Comparison of ENCODE assay signal across 11 cellular contexts in genomic region chr7:107996072-107996824, GRCh38. TPM values are rescaled to one million over a fixed set of nuclear protein-coding genes. Genes with fewer than 3 reads are reported as not detected.
DNase-seq lines count a peak whose midpoint lies in the region; ATAC-seq and TF ChIP-seq lines count a peak whose summit lies in the region.
"Had no signal": no experiment of that assay in that cellular context is flagged by ENCODE, and none has a peak within 500 bp of the region (broad histone marks: within the 10 kb centered on the region; RNA-seq: fewer than 3 reads in every experiment).

No MANE protein-coding gene starts in this region.

- TF ChIP-seq EP300 in SK-N-SH (IDR thresholded peaks at IDR 0.05; ENCODE audit: borderline replicate concordance in 1 of 2, low read depth in 1 of 2, low read length in 1 of 2) (0 out of 4 replicates have a peak, but pooled peaks of 1 of the 2 experiments have one; percentile 45), ovary (IDR thresholded peaks at IDR 0.05) (no peak)

- H3K4me1 ChIP-seq in GM23338 (ENCODE audit: insufficient read depth) (peaks cover 30% of the 10 kb centered on the region), SK-N-SH (ENCODE audit: control insufficient read depth in 1 of 2, insufficient read depth in 2 of 2, low read depth in 1 of 2, low read length in 1 of 2) (peaks cover 62 to 73% of the 10 kb centered on the region in 2 experiments), ovary (ENCODE audit: insufficient read depth) (peaks cover 8% of the 10 kb centered on the region)

- H4K20me1 ChIP-seq in GM23338 (replicated peaks; ENCODE audit: insufficient read depth) = no peaks in the 10 kb centered on the region
- H4K20me1 ChIP-seq in SK-N-SH (ENCODE audit: insufficient read depth) = peaks cover 6% of the 10 kb centered on the region; the same call in 1 of the 2 replicates

- H2AFZ ChIP-seq in GM23338 (no peak overlapping the region), SK-N-SH (ENCODE audit: low read depth) (no peak overlapping the region)

- no peak for TF ChIP-seq POLR2A in ovary (IDR thresholded peaks at IDR 0.05)

- peaks cover 29% of the 10 kb centered on the region for H3K4me1 Mint-ChIP-seq in GM23338

- TF ChIP-seq CTCF in GM23338 (conservative IDR thresholded peaks at IDR 0.05; ENCODE audit: low read depth in 2 of 2) (no peak), SK-N-SH (IDR thresholded peaks at IDR 0.05) (no peak), fibroblast of the aortic adventitia (IDR thresholded peaks at IDR 0.05; ENCODE audit: insufficient read depth, low read length) (no peak), ovary (IDR thresholded peaks at IDR 0.05) (no peak)

- H3K9me3 Mint-ChIP-seq in GM23338 = no peaks in the 10 kb centered on the region

- CTCF ChIA-PET in SK-N-SH (lab: Yijun Ruan, JAX) = interaction anchor here (1.3 to 5.5 kb wide), 4 partner anchors 9 to 150 kb away, joined by 5 to 27 read pairs (median 8); no protein-coding TSS in a partner anchor

- H3K36me3 ChIP-seq in GM23338 (ENCODE audit: insufficient read depth) (peaks cover 4% of the 10 kb centered on the region), SK-N-SH (replicated peaks in 1 of 2; ENCODE audit: control insufficient read depth in 1 of 2, insufficient read depth in 2 of 2, low read length in 1 of 2) (peaks cover 70 to 76% of the 10 kb centered on the region in 2 experiments), ovary (no peaks in the 10 kb centered on the region)

- H3K27ac ChIP-seq in GM23338 (ENCODE audit: low read depth) (peak overlapping the region; percentile 65), SK-N-SH (ENCODE audit: low read depth in 2 of 2, low read length in 1 of 2) (peak overlapping the region; percentile 93), ovary (no peak overlapping the region)

- H3K4me3 ChIP-seq in GM23338 = no peak overlapping the region
- peak overlapping the region in 1 of 2 experiments; percentile 1; a peak in 2 of 4 replicates for H3K4me3 ChIP-seq in SK-N-SH (ENCODE audit: low read depth in 2 of 2, low read length in 1 of 2)
- no peak overlapping the region for H3K4me3 ChIP-seq in fibroblast of the aortic adventitia (ENCODE audit: low read depth, low read length)
- H3K4me3 ChIP-seq in ovary = no peak overlapping the region

- peaks cover 4% of the 10 kb centered on the region; the same call in 1 of the 2 replicates for H3F3A ChIP-seq in GM23338 (replicated peaks; ENCODE audit: low read depth)
- peaks cover 69% of the 10 kb centered on the region for H3F3A ChIP-seq in SK-N-SH (replicated peaks; ENCODE audit: insufficient read depth)

- H3K4me3 Mint-ChIP-seq in GM23338 = no peak overlapping the region

- H3K79me2 ChIP-seq in GM23338 (replicated peaks; ENCODE audit: insufficient read depth) (no peaks in the 10 kb centered on the region), SK-N-SH (ENCODE audit: insufficient read depth) (peaks cover 62% of the 10 kb centered on the region)

- intact Hi-C loops in ovary (cut with DNase I) = no loop called here

- peaks cover 9% of the 10 kb centered on the region for H3K27me3 ChIP-seq in GM23338 (ENCODE audit: insufficient read depth)
- H3K27me3 ChIP-seq in SK-N-SH (ENCODE audit: insufficient read depth) = no peaks in the 10 kb centered on the region
- no peaks in the 10 kb centered on the region for H3K27me3 ChIP-seq in ovary

- H3K9me2 ChIP-seq in GM23338 (ENCODE audit: insufficient read depth) (no peaks in the 10 kb centered on the region), SK-N-SH (no peaks in the 10 kb centered on the region)

- DNase-seq in GM23338 (ENCODE audit: low spot score) (no peak), SK-N-SH (peak; percentile 25), fibroblast of the aortic adventitia (ENCODE audit: low read depth) (peak; percentile 82), retina (peak; percentile 25), foreskin melanocyte (no peak), ovary (no peak)
- DNase-seq: activated CD8-positive, alpha-beta memory T cell treated with anti-CD3 and anti-CD28 coated beads, Interleukin-2, amount 50 U/mL, for 48 hours; midbrain; NCI-H1105 treated with DMSO at 0.1 percent for 48 hours had no signal

- 14% methylated on average over 6 of the region's 6 CpGs for WGBS in SK-N-SH (ENCODE audit: low lambda C conversion rate)
- WGBS in ovary, 3 donors = 43 to 52% (median 46%) methylated on average over 6 of the region's 6 CpGs

- H3K9ac ChIP-seq in SK-N-SH = peak overlapping the region; percentile 44; the same call in 1 of the 2 replicates

- no peak overlapping the region for H3K27ac Mint-ChIP-seq in GM23338

- H3K36me3 Mint-ChIP-seq in GM23338 (ENCODE audit: low read depth) = peaks cover 9% of the 10 kb centered on the region; the same call in 2 of the 3 replicates

- peaks cover 9% of the 10 kb centered on the region for H3K27me3 Mint-ChIP-seq in GM23338 (ENCODE audit: insufficient read depth, low read depth, poor library complexity)

- H3K9me3 ChIP-seq in SK-N-SH (no peaks in the 10 kb centered on the region), ovary (no peaks in the 10 kb centered on the region)

- POLR2A ChIA-PET in SK-N-SH (lab: Yijun Ruan, JAX) = no interaction called here

- TF ChIP-seq RAD21 in SK-N-SH (IDR thresholded peaks at IDR 0.05; ENCODE audit: low read length) = no peak

- peak overlapping the region; percentile 28 for H3K4me2 ChIP-seq in GM23338
- H3K4me2 ChIP-seq in SK-N-SH = peak overlapping the region; percentile 72

- ATAC-seq in GM23338 (no peak), GM19452 (IDR thresholded peaks at IDR 0.05; ENCODE audit: unreplicated experiment) (no peak), HG03354 (IDR thresholded peaks at IDR 0.05; ENCODE audit: poor library complexity, severe bottlenecking, unreplicated experiment) (no peak)

TF ChIP-seq in GM23338, 12 proteins besides CTCF, POLR2A, EP300 and RAD21 (continues in another document):
- no peak for TF ChIP-seq STAT1 (IDR thresholded peaks at IDR 0.05; ENCODE audit: unreplicated experiment)

TF ChIP-seq in SK-N-SH, 30 proteins besides CTCF, POLR2A, EP300 and RAD21 (continues in another document):
- peak; percentile 42; the same call in 1 of the 2 replicates for TF ChIP-seq MAX (IDR thresholded peaks at IDR 0.05; ENCODE audit: low read depth)
- TF ChIP-seq TAF1 (IDR thresholded peaks at IDR 0.05; ENCODE audit: borderline replicate concordance, low read depth, low read length) = no peak
- no peak for TF ChIP-seq REST (IDR thresholded peaks at IDR 0.05; ENCODE audit: low read depth, low read length)
- no peak for TF ChIP-seq POLR2AphosphoS5 (IDR thresholded peaks at IDR 0.05; ENCODE audit: low read depth, low read length)
- no peak for TF ChIP-seq EZH2phosphoT487 (IDR thresholded peaks at IDR 0.05; ENCODE audit: borderline replicate concordance, low read depth)
- TF ChIP-seq USF2 (IDR thresholded peaks at IDR 0.05; ENCODE audit: borderline replicate concordance, low read depth, low read length) = no peak
- TF ChIP-seq RFX5 (IDR thresholded peaks at IDR 0.05; ENCODE audit: low read length) = no peak
- peak; percentile 40; the same call in 1 of the 2 replicates for TF ChIP-seq MEF2A (IDR thresholded peaks at IDR 0.05; ENCODE audit: borderline replicate concordance, low read depth)
- TF ChIP-seq TEAD4 (IDR thresholded peaks at IDR 0.05; ENCODE audit: borderline replicate concordance, insufficient read depth) = no peak
- TF ChIP-seq MXI1 (IDR thresholded peaks at IDR 0.05; ENCODE audit: low read depth, low read length) = no peak; the same call in 1 of the 2 replicates
- TF ChIP-seq RXRA (IDR thresholded peaks at IDR 0.05; ENCODE audit: borderline replicate concordance, low read depth) = no peak; the same call in 1 of the 2 replicates
- TF ChIP-seq TCF12 (IDR thresholded peaks at IDR 0.05) = peak; percentile 67

RNA-seq across cellular contexts. Expression of gene LAMB1, which starts 6.7 kb away (rescaled TPM):
- total RNA-seq in GM23338 (2014; rRNA removed; shearing (Covaris generic)) = 57.6 and 57.8 TPM in 2 replicates
- 50.0 and 53.5 TPM in 2 replicates for polyA plus RNA-seq in GM23338 (2016; fragmentation: Nextera tagmentation; extraction: Ambion mirVana)
- polyA plus RNA-seq in SK-N-SH (2012; rRNA removed) = 435 and 471 TPM in 2 replicates
- polyA plus RNA-seq in SK-N-SH (2012; cell fraction: cytosol; rRNA removed) = 358 TPM in 2 replicates
- 1,344 and 1,530 TPM in 2 replicates for polyA plus RNA-seq in SK-N-SH (2012; cell fraction: nucleus; rRNA removed)
- 332 and 467 TPM in 2 replicates for total RNA-seq in fibroblast of the aortic adventitia (ENCODE audit: low replicate concordance)
- total RNA-seq in ovary = 100 to 1,000 TPM in 1 of 7 donors, 10 to 100 TPM in 6; 10.2 to 151 (median 65.0) TPM
- polyA plus RNA-seq in ovary = 100 to 1,000 TPM in 1 of 2 donors, 10 to 100 TPM in 1; 49.2 to 148 TPM

Comparison
In these comparisons a context has a peak if more than half of its experiments do, and no peak if none do; other contexts are left out.
1. DNase-seq: peak in SK-N-SH (single experiment), fibroblast of the aortic adventitia (single experiment) and retina (single experiment); none in GM23338 (single experiment), foreskin melanocyte (single experiment) and ovary (0 of 5).
2. H3K27ac ChIP-seq: peak in GM23338 (single experiment) and SK-N-SH (2 of 2); none in ovary (0 of 2).